Comparison of ENCODE assay signal across 7 cellular contexts in the genomic region with DNA sequence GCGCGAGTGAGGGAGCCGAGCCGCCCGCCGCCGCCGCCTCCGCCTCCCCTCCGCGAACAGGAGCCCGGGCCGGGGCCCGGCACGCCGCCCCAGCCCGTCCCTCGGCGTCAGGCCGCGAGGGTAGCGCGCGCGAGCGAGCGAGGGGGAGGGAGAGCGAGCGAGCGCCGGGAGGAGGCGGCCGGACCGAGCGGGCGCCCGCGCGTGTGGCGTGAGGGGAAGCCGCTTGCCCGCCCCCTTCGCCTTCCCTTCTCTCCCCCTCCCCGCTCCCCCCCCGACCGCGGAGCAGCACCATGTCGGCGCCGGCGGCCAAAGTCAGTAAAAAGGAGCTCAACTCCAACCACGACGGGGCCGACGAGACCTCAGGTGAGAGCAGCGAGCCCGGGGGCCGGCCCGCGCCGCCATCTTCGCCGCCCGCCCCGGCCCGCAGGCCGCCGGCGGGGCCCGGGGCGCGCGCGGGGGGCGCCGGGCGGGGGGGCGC. TPM values are rescaled to one million over a fixed set of nuclear protein-coding genes. Genes with fewer than 3 reads are reported as not detected.
A peak's percentile ranks its signal among the peaks of the same experiment; 100 is the strongest.
DNase-seq lines count a peak whose midpoint lies in the region; ATAC-seq and TF ChIP-seq lines count a peak whose summit lies in the region.

No MANE protein-coding gene starts in this region.

- H3F3A ChIP-seq in SK-N-SH (replicated peaks; ENCODE audit: insufficient read depth) = peaks cover 23% of the 10 kb centered on the region

- TF ChIP-seq EP300 in SK-N-SH (IDR thresholded peaks at IDR 0.05; ENCODE audit: borderline replicate concordance in 1 of 2, low read depth in 1 of 2, low read length in 1 of 2) = no peak

- no peak for TF ChIP-seq RAD21 in SK-N-SH (IDR thresholded peaks at IDR 0.05; ENCODE audit: low read length)

- WGBS in SK-N-SH (ENCODE audit: low lambda C conversion rate) = 3% methylated on average over 7 of the region's 78 CpGs

- H3K4me1 ChIP-seq in SK-N-SH (ENCODE audit: control insufficient read depth in 1 of 2, insufficient read depth in 2 of 2, low read depth in 1 of 2, low read length in 1 of 2) (peaks cover 3 to 6% of the 10 kb centered on the region in 2 experiments; a peak in 2 of 4 replicates), lower lobe of right lung (peaks cover 60% of the 10 kb centered on the region)

- no peak overlapping the region for H2AFZ ChIP-seq in SK-N-SH (ENCODE audit: low read depth)

- peaks cover 44% of the 10 kb centered on the region for H3K79me2 ChIP-seq in SK-N-SH (ENCODE audit: insufficient read depth)

- H3K27me3 ChIP-seq in SK-N-SH (ENCODE audit: insufficient read depth) (no peaks in the 10 kb centered on the region), lower lobe of right lung (ENCODE audit: low read depth) (no peaks in the 10 kb centered on the region)

- POLR2A ChIA-PET in SK-N-SH (lab: Yijun Ruan, JAX) = interaction anchor here (1.0 kb wide), 1 partner anchor 15 kb away, joined by 3 read pairs; no protein-coding TSS in a partner anchor

- no peaks in the 10 kb centered on the region for H3K9me3 ChIP-seq in SK-N-SH
- H3K9me3 ChIP-seq in lower lobe of right lung = no peaks in the 10 kb centered on the region

- peaks cover 36% of the 10 kb centered on the region for H4K20me1 ChIP-seq in SK-N-SH (ENCODE audit: insufficient read depth)

- no peaks in the 10 kb centered on the region for H3K9me2 ChIP-seq in SK-N-SH

- H3K27ac ChIP-seq in SK-N-SH (ENCODE audit: low read depth in 2 of 2, low read length in 1 of 2) = peak overlapping the region; percentile 62 to 93
- peak overlapping the region; percentile 29 for H3K27ac ChIP-seq in cingulate gyrus (ENCODE audit: low read depth, low read length)
- peak overlapping the region; percentile 96 for H3K27ac ChIP-seq in lower lobe of right lung

- peak; percentile 81 for DNase-seq in SK-N-SH
- DNase-seq in lower lobe of right lung = peak; percentile 81
- peak; percentile 27 for DNase-seq in stromal cell of bone marrow (ENCODE audit: low read depth)
- no peak for DNase-seq in GM19240 (ENCODE audit: insufficient read length, low spot score)

- no peak overlapping the region for H3K4me2 ChIP-seq in SK-N-SH

- CTCF ChIA-PET in SK-N-SH (lab: Yijun Ruan, JAX) = interaction anchor here (1.5 to 9.1 kb wide), 3 partner anchors 11 to 35 kb away, joined by 3 to 64 read pairs (median 4); a partner anchor contains a TSS

- H3K4me3 ChIP-seq in SK-N-SH (ENCODE audit: low read depth in 2 of 2, low read length in 1 of 2) = peak overlapping the region; percentile 52 to 97; a peak in 3 of 4 replicates
- H3K4me3 ChIP-seq in lower lobe of right lung = peak overlapping the region; percentile 59

- intact Hi-C loops in lower lobe of right lung (cut with DNase I) = no loop called here

- H3K9ac ChIP-seq in SK-N-SH = peak overlapping the region; percentile 79

- H3K36me3 ChIP-seq in SK-N-SH (replicated peaks in 1 of 2; ENCODE audit: control insufficient read depth in 1 of 2, insufficient read depth in 2 of 2, low read length in 1 of 2) = peaks cover 33 to 41% of the 10 kb centered on the region in 2 experiments
- peaks cover 34% of the 10 kb centered on the region for H3K36me3 ChIP-seq in lower lobe of right lung

- TF ChIP-seq CTCF in SK-N-SH (IDR thresholded peaks at IDR 0.05) (no peak), lower lobe of right lung (IDR thresholded peaks at IDR 0.05) (no peak)

- ATAC-seq in GM18909 (IDR thresholded peaks at IDR 0.05; ENCODE audit: poor library complexity, unreplicated experiment) (peak; percentile 25), HG02938 (IDR thresholded peaks at IDR 0.05; ENCODE audit: unreplicated experiment) (peak; percentile 13), lower lobe of right lung (peak; percentile 18 to 37)

TF ChIP-seq in SK-N-SH, 30 proteins besides CTCF, POLR2A, EP300 and RAD21:
- TF ChIP-seq EZH2phosphoT487 (IDR thresholded peaks at IDR 0.05; ENCODE audit: borderline replicate concordance, low read depth) (no peak), SMC3 (IDR thresholded peaks at IDR 0.05; ENCODE audit: low read depth, low read length) (no peak), MEF2A (IDR thresholded peaks at IDR 0.05; ENCODE audit: borderline replicate concordance, low read depth) (no peak), RCOR1 (IDR thresholded peaks at IDR 0.05; ENCODE audit: low read length) (no peak), YY1 (IDR thresholded peaks at IDR 0.05; ENCODE audit: low read depth) (peak; percentile 74), RFX5 (IDR thresholded peaks at IDR 0.05; ENCODE audit: low read length) (no peak), TEAD4 (IDR thresholded peaks at IDR 0.05; ENCODE audit: borderline replicate concordance, insufficient read depth) (no peak), NRF1 (IDR thresholded peaks at IDR 0.05; ENCODE audit: low read depth, low read length) (no peak), GATA2 (CRISPR knock-in tag; IDR thresholded peaks at IDR 0.05) (no peak), MXI1 (IDR thresholded peaks at IDR 0.05; ENCODE audit: low read depth, low read length) (no peak), SIN3A (IDR thresholded peaks at IDR 0.05; ENCODE audit: borderline replicate concordance, low read depth, low read length) (peak; percentile 9; the same call in 1 of the 2 replicates)
- TF ChIP-seq, protein P1, sequence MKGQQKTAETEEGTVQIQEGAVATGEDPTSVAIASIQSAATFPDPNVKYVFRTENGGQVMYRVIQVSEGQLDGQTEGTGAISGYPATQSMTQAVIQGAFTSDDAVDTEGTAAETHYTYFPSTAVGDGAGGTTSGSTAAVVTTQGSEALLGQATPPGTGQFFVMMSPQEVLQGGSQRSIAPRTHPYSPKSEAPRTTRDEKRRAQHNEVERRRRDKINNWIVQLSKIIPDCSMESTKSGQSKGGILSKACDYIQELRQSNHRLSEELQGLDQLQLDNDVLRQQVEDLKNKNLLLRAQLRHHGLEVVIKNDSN (IDR thresholded peaks at IDR 0.05; ENCODE audit: borderline replicate concordance, low read depth) = no peak

RNA-seq across cellular contexts. Expression of a gene that starts 0.3 kb away (rescaled TPM):
- 64.6 and 79.5 TPM in 2 replicates for polyA plus RNA-seq in SK-N-SH (2012; rRNA removed)
- polyA plus RNA-seq in SK-N-SH (2012; cell fraction: cytosol; rRNA removed) = 101 and 156 TPM in 2 replicates
- polyA plus RNA-seq in SK-N-SH (2012; cell fraction: nucleus; rRNA removed) = 59.7 and 115 TPM in 2 replicates
- total RNA-seq in lower lobe of right lung = 197 TPM

RNA-seq across cellular contexts. Expression of a gene that starts 13.0 kb away (rescaled TPM):
- polyA plus RNA-seq in SK-N-SH (2012; rRNA removed) = 5.0 and 7.8 TPM in 2 replicates
- 1.8 and 4.1 TPM in 2 replicates for polyA plus RNA-seq in SK-N-SH (2012; cell fraction: cytosol; rRNA removed)
- 15.1 and 16.8 TPM in 2 replicates for polyA plus RNA-seq in SK-N-SH (2012; cell fraction: nucleus; rRNA removed)
- total RNA-seq in lower lobe of right lung = 11.1 TPM

RNA-seq across cellular contexts. Expression of a gene that starts 32.7 kb away (rescaled TPM):
- polyA plus RNA-seq in SK-N-SH (2012; rRNA removed) = 57.2 and 73.7 TPM in 2 replicates
- polyA plus RNA-seq in SK-N-SH (2012; cell fraction: cytosol; rRNA removed) = 26.1 and 39.0 TPM in 2 replicates
- 102 and 199 TPM in 2 replicates for polyA plus RNA-seq in SK-N-SH (2012; cell fraction: nucleus; rRNA removed)
- total RNA-seq in lower lobe of right lung = 37.3 TPM

RNA-seq across cellular contexts. Expression of a gene that starts 34.6 kb away (rescaled TPM):
- 36.6 and 51.3 TPM in 2 replicates for polyA plus RNA-seq in SK-N-SH (2012; rRNA removed)
- 20.8 and 32.1 TPM in 2 replicates for polyA plus RNA-seq in SK-N-SH (2012; cell fraction: cytosol; rRNA removed)
- polyA plus RNA-seq in SK-N-SH (2012; cell fraction: nucleus; rRNA removed) = 26.9 and 52.8 TPM in 2 replicates
- 29.4 TPM for total RNA-seq in lower lobe of right lung

Comparison
In these comparisons a context has a peak if more than half of its experiments do, and no peak if none do; other contexts are left out.
1. H3K27ac ChIP-seq: peak in every context shown above with its lines; median percentile 96 in lower lobe of right lung; 78 in SK-N-SH; 29 in cingulate gyrus.